Comparison of ENCODE assay signal across 11 cellular contexts in genomic region chr6:132133734-132134490, GRCh38.
DNase-seq lines count a peak whose midpoint lies in the region; ATAC-seq and TF ChIP-seq lines count a peak whose summit lies in the region.
"Had no signal": no experiment of that assay in that cellular context is flagged by ENCODE, and none has a peak within 500 bp of the region (broad histone marks: within the 10 kb centered on the region; RNA-seq: fewer than 3 reads in every experiment).

No MANE protein-coding gene starts in this region.

- no peak overlapping the region for H3K4me3 Mint-ChIP-seq in osteocyte (ENCODE audit: unreplicated experiment)
- H3K4me3 Mint-ChIP-seq: activated naive CD4-positive, alpha-beta T cell treated with anti-CD3 and anti-CD28 coated beads, Interleukin-2, amount 50 U/mL, for 24 hours had no signal

- H3K27me3 Mint-ChIP-seq in osteocyte (ENCODE audit: unreplicated experiment): no peaks in the 10 kb centered on the region

- no peaks in the 10 kb centered on the region for H3K36me3 Mint-ChIP-seq in osteocyte (ENCODE audit: unreplicated experiment)
- H3K36me3 Mint-ChIP-seq: activated naive CD4-positive, alpha-beta T cell treated with anti-CD3 and anti-CD28 coated beads, Interleukin-2, amount 50 U/mL, for 24 hours had no signal

- peak; percentile 31 for DNase-seq in AG08395 (ENCODE audit: low spot score)
- DNase-seq in NAMALWA (ENCODE audit: low spot score): peak; percentile 63
- DNase-seq in foreskin melanocyte: peak; percentile 71
- DNase-seq in osteocyte (ENCODE audit: extremely low spot score, unreplicated experiment): no peak
- DNase-seq in T-helper 2 cell: no peak
- DNase-seq in NCI-H2171 (lab: John Stamatoyannopoulos, UW): no peak
- DNase-seq: activated CD8-positive, alpha-beta memory T cell treated with anti-CD3 and anti-CD28 coated beads for 24 hours; NCI-H1436 treated with DMSO at 0.1 percent for 48 hours had no signal

- H3K27ac Mint-ChIP-seq in osteocyte (ENCODE audit: unreplicated experiment): peak overlapping the region; percentile 89
- H3K27ac Mint-ChIP-seq: activated naive CD4-positive, alpha-beta T cell treated with anti-CD3 and anti-CD28 coated beads, Interleukin-2, amount 50 U/mL, for 24 hours had no signal

- no peak for TF ChIP-seq CTCF in osteocyte (IDR thresholded peaks at IDR 0.05)

- H3K9me3 Mint-ChIP-seq in osteocyte (ENCODE audit: unreplicated experiment): no peaks in the 10 kb centered on the region
- H3K9me3 Mint-ChIP-seq: activated naive CD4-positive, alpha-beta T cell treated with anti-CD3 and anti-CD28 coated beads, Interleukin-2, amount 50 U/mL, for 24 hours had no signal

- peaks cover 41% of the 10 kb centered on the region for H3K4me1 Mint-ChIP-seq in osteocyte (ENCODE audit: unreplicated experiment)
- H3K4me1 Mint-ChIP-seq: activated naive CD4-positive, alpha-beta T cell treated with anti-CD3 and anti-CD28 coated beads, Interleukin-2, amount 50 U/mL, for 24 hours had no signal

- no peak for ATAC-seq in HG02678 (IDR thresholded peaks at IDR 0.05; ENCODE audit: unreplicated experiment)
- no peak for ATAC-seq in HG02610 (IDR thresholded peaks at IDR 0.05; ENCODE audit: unreplicated experiment)

Comparison
In these comparisons a context has a peak if more than half of its experiments do, and no peak if none do; other contexts are left out.
1. DNase-seq: peak in AG08395 (single experiment), NAMALWA (single experiment) and foreskin melanocyte (single experiment); none in osteocyte (single experiment), T-helper 2 cell (0 of 5) and NCI-H2171 (single experiment).